8 cellular contexts compared by ENCODE assay signal in genomic region chr19:43596842-43597461, GRCh38. TPM values are rescaled to one million over a fixed set of nuclear protein-coding genes. Genes with fewer than 3 reads are reported as not detected.
DNase-seq lines count a peak whose midpoint lies in the region; ATAC-seq and TF ChIP-seq lines count a peak whose summit lies in the region.

No MANE protein-coding gene starts in this region.

- H3K23ac ChIP-seq in neuronal stem cell (ENCODE audit: low read depth, low read length, poor library complexity): no peak overlapping the region

- H3K4me1 ChIP-seq in DND-41 (ENCODE audit: insufficient read depth, low read length): peaks cover 45% of the 10 kb centered on the region
- peaks cover 13% of the 10 kb centered on the region for H3K4me1 ChIP-seq in OCI-LY7 (ENCODE audit: insufficient read depth, low read length, poor library complexity, severe bottlenecking)
- H3K4me1 ChIP-seq in neuronal stem cell (ENCODE audit: control insufficient read depth in 2 of 2, insufficient read depth in 1 of 2, low read depth in 1 of 2, low read length in 2 of 2): peaks cover 7 to 8% of the 10 kb centered on the region in 2 donors

- CTCF ChIA-PET in OCI-LY7 (lab: Charles Lee; ENCODE audit: unreplicated experiment): no interaction called here

- no peak overlapping the region for H2BK15ac ChIP-seq in neuronal stem cell (ENCODE audit: low read length)

- no peak overlapping the region for H3K4ac ChIP-seq in neuronal stem cell (ENCODE audit: low read length)

- peaks cover 39% of the 10 kb centered on the region for H3K36me3 Mint-ChIP-seq in effector memory CD8-positive, alpha-beta T cell (ENCODE audit: insufficient read depth)

- H3K4me1 Mint-ChIP-seq in effector memory CD8-positive, alpha-beta T cell (ENCODE audit: low read depth in 2 of 2): peaks cover 41% of the 10 kb centered on the region in 2 donors

- H3K36me3 ChIP-seq in DND-41 (ENCODE audit: insufficient read depth, low read length) (peaks cover 59% of the 10 kb centered on the region), OCI-LY7 (ENCODE audit: insufficient read depth, low read length) (peaks cover 44% of the 10 kb centered on the region), neuronal stem cell (replicated peaks in 1 of 2; ENCODE audit: control insufficient read depth in 2 of 2, insufficient read depth in 2 of 2, low read length in 2 of 2) (peaks cover 29 to 69% of the 10 kb centered on the region in 2 donors)

- H4K91ac ChIP-seq in neuronal stem cell (ENCODE audit: low read depth, low read length, poor library complexity): no peak overlapping the region

- peak overlapping the region; percentile 100 for H3K27ac Mint-ChIP-seq in effector memory CD8-positive, alpha-beta T cell

- H3K27me3 Mint-ChIP-seq in effector memory CD8-positive, alpha-beta T cell: no peaks in the 10 kb centered on the region

- no peak overlapping the region for H3K14ac ChIP-seq in neuronal stem cell (ENCODE audit: low read length)

- H4K20me1 ChIP-seq in DND-41 (ENCODE audit: insufficient read depth, low read length) (peaks cover 13% of the 10 kb centered on the region; the same call in 1 of the 2 replicates), OCI-LY7 (ENCODE audit: insufficient read depth, low read length) (no peaks in the 10 kb centered on the region; the same call in 1 of the 2 replicates)

- H2BK120ac ChIP-seq in neuronal stem cell (ENCODE audit: low read depth, low read length): no peak overlapping the region

- no peaks in the 10 kb centered on the region for H3K9me3 Mint-ChIP-seq in effector memory CD8-positive, alpha-beta T cell

- no peak for ATAC-seq in DND-41 (ENCODE audit: insufficient read depth, low read depth)
- no peak for ATAC-seq in effector memory CD8-positive, alpha-beta T cell (replicated peaks)
- ATAC-seq in HG03342 (IDR thresholded peaks at IDR 0.05; ENCODE audit: unreplicated experiment): no peak

- H3K4me3 ChIP-seq in DND-41 (ENCODE audit: low read depth in 1 of 2, low read length in 2 of 2) (peak overlapping the region; percentile 85 to 91), OCI-LY7 (ENCODE audit: low read depth, low read length, poor library complexity, severe bottlenecking) (peak overlapping the region; percentile 86), neuronal stem cell (ENCODE audit: low read length in 2 of 2) (peak overlapping the region; percentile 69 to 82)

- no peaks in the 10 kb centered on the region for H3K27me3 ChIP-seq in DND-41 (ENCODE audit: insufficient read depth, low read length, poor library complexity)
- H3K27me3 ChIP-seq in neuronal stem cell (ENCODE audit: control insufficient read depth in 3 of 3, insufficient read depth in 3 of 3, low read depth in 1 of 3, low read length in 3 of 3): no peaks in the 10 kb centered on the region

- H3K79me2 ChIP-seq in DND-41 (ENCODE audit: insufficient read depth, low read length) (peaks cover 66% of the 10 kb centered on the region), OCI-LY7 (ENCODE audit: insufficient read depth, low read depth, low read length) (peaks cover 33% of the 10 kb centered on the region)

- H2AK5ac ChIP-seq in neuronal stem cell (ENCODE audit: low read depth, low read length): peak overlapping the region; percentile 38

- no CpG with 5 or more reads among the region's 7 CpGs for WGBS in neuronal stem cell (ENCODE audit: extremely low coverage in 2 of 2, insufficient read length in 2 of 2, insufficient replicate concordance in 1 of 2), 2 donors

- no TSS peak for BruUV-seq in OCI-LY7 (replicated peaks; lab: Mats Ljungman, UMichigan)

- H3K9me2 ChIP-seq in OCI-LY7 (ENCODE audit: insufficient read depth, low read length): no peaks in the 10 kb centered on the region

- H4K8ac ChIP-seq in neuronal stem cell (ENCODE audit: low read depth, low read length): peak overlapping the region; percentile 19

- peak; percentile 26 for DNase-seq in DND-41
- peak; percentile 27 for DNase-seq in OCI-LY7 (ENCODE audit: low spot score)
- no peak for DNase-seq in effector memory CD8-positive, alpha-beta T cell
- DNase-seq in neuronal stem cell (ENCODE audit: low spot score): no peak
- DNase-seq in stimulated activated CD4-positive, alpha-beta T cell treated with anti-CD3 and anti-CD28 coated beads, Interleukin-4, amount 100 ng/mL, for 24 hours: no peak
- no peak for DNase-seq in middle frontal gyrus (ENCODE audit: extremely low spot score, low spot score)
- DNase-seq in D341Med (ENCODE audit: low spot score): no peak

- TF ChIP-seq CTCF in DND-41 (IDR thresholded peaks at IDR 0.05; ENCODE audit: borderline replicate concordance, extremely low read depth, low read length, poor library complexity, severe bottlenecking) (no peak), OCI-LY7 (conservative IDR thresholded peaks at IDR 0.05; ENCODE audit: low read length) (no peak)

- H3K27ac ChIP-seq in DND-41 (ENCODE audit: low read length) (peak overlapping the region; percentile 99), OCI-LY7 (ENCODE audit: low read depth, low read length, poor library complexity, severe bottlenecking) (peak overlapping the region; percentile 77), neuronal stem cell (replicated peaks; ENCODE audit: low read length) (peak overlapping the region; percentile 95)

- peak overlapping the region; percentile 59 for H2BK5ac ChIP-seq in neuronal stem cell (ENCODE audit: low read length)

- POLR2A ChIA-PET in OCI-LY7 (lab: Charles Lee): interaction anchor here (0.5 to 2.2 kb wide), 2 partner anchors 22 kb away, joined by 8 to 9 read pairs; partner anchors contain the start of gene XRCC1

- H3K18ac ChIP-seq in neuronal stem cell (ENCODE audit: low read length): no peak overlapping the region

- H2BK12ac ChIP-seq in neuronal stem cell (ENCODE audit: low read length): no peak overlapping the region

- H3K9ac ChIP-seq in DND-41 (ENCODE audit: low read depth, low read length) (peak overlapping the region; percentile 63), neuronal stem cell (ENCODE audit: low read depth, low read length, poor library complexity) (peak overlapping the region; percentile 68)

- H3K79me1 ChIP-seq in neuronal stem cell (ENCODE audit: low read depth, low read length): peaks cover 17% of the 10 kb centered on the region

- intact Hi-C loops in OCI-LY7 (cut with micrococcal nuclease; ENCODE audit: unreplicated experiment): loop anchor here (1.0 to 10.0 kb wide), 4 partner anchors 22 to 188 kb away; partner anchors contain the start of genes PINLYP, XRCC1 and ZNF575

- H3K4me2 ChIP-seq in DND-41 (ENCODE audit: insufficient read depth, low read length): peak overlapping the region; percentile 99
- H3K4me2 ChIP-seq in OCI-LY7 (ENCODE audit: low read length): peak overlapping the region; percentile 94
- peak overlapping the region; percentile 90 for H3K4me2 ChIP-seq in neuronal stem cell (ENCODE audit: insufficient read depth, low read length, poor library complexity, severe bottlenecking)

- peak overlapping the region; percentile 89 for H2AFZ ChIP-seq in DND-41 (ENCODE audit: low read depth, low read length)
- peak overlapping the region; percentile 56 for H2AFZ ChIP-seq in OCI-LY7 (ENCODE audit: low read length)
- H2AFZ ChIP-seq in neuronal stem cell (ENCODE audit: low read length): peak overlapping the region; percentile 84

- H3K9me3 ChIP-seq in DND-41 (ENCODE audit: insufficient read depth, low read length, severe bottlenecking): no peaks in the 10 kb centered on the region
- no peaks in the 10 kb centered on the region for H3K9me3 ChIP-seq in OCI-LY7 (ENCODE audit: low read length)
- no peaks in the 10 kb centered on the region for H3K9me3 ChIP-seq in neuronal stem cell (replicated peaks in 1 of 2; ENCODE audit: control insufficient read depth in 2 of 2, insufficient read depth in 1 of 2, low read depth in 1 of 2, low read length in 2 of 2)

- H3K4me3 Mint-ChIP-seq in effector memory CD8-positive, alpha-beta T cell: peak overlapping the region; percentile 96 to 97

RNA-seq across cellular contexts. Expression of gene ZNF576, which starts 0.6 kb away (rescaled TPM):
- 11.6 and 20.2 TPM in 2 replicates for total RNA-seq in OCI-LY7 (2014; rRNA removed; shearing (Covaris generic))
- total RNA-seq in OCI-LY7 (2022): 14.5 and 17.8 TPM in 2 replicates
- polyA plus RNA-seq in neuronal stem cell (2013, experiment 1 of 2): 12.5 TPM
- 12.1 TPM for polyA plus RNA-seq in neuronal stem cell (2013, experiment 2 of 2)

RNA-seq across cellular contexts. Expression of gene IRGQ, which starts 1.0 kb away (rescaled TPM):
- 6.4 and 23.0 TPM in 2 replicates for total RNA-seq in OCI-LY7 (2014; rRNA removed; shearing (Covaris generic))
- 15.1 and 15.3 TPM in 2 replicates for total RNA-seq in OCI-LY7 (2022)
- polyA plus RNA-seq in neuronal stem cell (2013, experiment 1 of 2): 8.3 TPM
- polyA plus RNA-seq in neuronal stem cell (2013, experiment 2 of 2): 8.4 TPM

RNA-seq across cellular contexts. Expression of gene SRRM5, which starts 14.9 kb away (rescaled TPM):
- total RNA-seq in OCI-LY7 (2014; rRNA removed; shearing (Covaris generic)): 0.36 and 0.73 TPM in 2 replicates
- total RNA-seq in OCI-LY7 (2022): 0.61 and 0.85 TPM in 2 replicates
- 0.20 TPM for polyA plus RNA-seq in neuronal stem cell (2013, experiment 1 of 2)
- polyA plus RNA-seq in neuronal stem cell (2013, experiment 2 of 2): 0.26 TPM

RNA-seq across cellular contexts. Expression of gene PINLYP, which starts 21.4 kb away (rescaled TPM):
- 4.9 and 11.5 TPM in 2 replicates for total RNA-seq in OCI-LY7 (2014; rRNA removed; shearing (Covaris generic))
- total RNA-seq in OCI-LY7 (2022): 0.40 and 0.81 TPM in 2 replicates
- polyA plus RNA-seq in neuronal stem cell (2013, experiment 1 of 2): 8.4 TPM
- polyA plus RNA-seq in neuronal stem cell (2013, experiment 2 of 2): 8.4 TPM

RNA-seq across cellular contexts. Expression of gene XRCC1, which starts 21.6 kb away (rescaled TPM):
- total RNA-seq in OCI-LY7 (2014; rRNA removed; shearing (Covaris generic)): 28.7 and 35.9 TPM in 2 replicates
- 27.2 and 33.7 TPM in 2 replicates for total RNA-seq in OCI-LY7 (2022)
- 45.5 TPM for polyA plus RNA-seq in neuronal stem cell (2013, experiment 1 of 2)
- 44.7 TPM for polyA plus RNA-seq in neuronal stem cell (2013, experiment 2 of 2)

Comparison
In these comparisons a context has a peak if more than half of its experiments do, and no peak if none do; other contexts are left out.
1. DNase-seq: peak in DND-41 (single experiment) and OCI-LY7 (single experiment); none in effector memory CD8-positive, alpha-beta T cell (0 of 3), neuronal stem cell (single experiment), stimulated activated CD4-positive, alpha-beta T cell treated with anti-CD3 and anti-CD28 coated beads, Interleukin-4, amount 100 ng/mL, for 24 hours (single experiment), middle frontal gyrus (single experiment) and D341Med (single experiment).
2. Peak in every context shown above with its lines, with median percentiles within 50 percentile points of each other: H2AFZ ChIP-seq, H3K27ac ChIP-seq, H3K4me2 ChIP-seq and H3K4me3 ChIP-seq.